1 cellular context compared by ENCODE assay signal in genomic region chr6:30884521-30885480, GRCh38.
TF ChIP-seq lines count a peak whose summit lies in the region.

No MANE protein-coding gene starts in this region.

TF ChIP-seq in K562, 482 proteins besides CTCF, POLR2A, EP300 and RAD21 (continued from another document):
- 0 out of 4 replicates have a peak, but pooled peaks of 1 of the 2 experiments have one; percentile 13 for TF ChIP-seq MNT (conservative IDR thresholded peaks at IDR 0.05)
- no peak for TF ChIP-seq ZNF449 (CRISPR knock-in tag; IDR thresholded peaks at IDR 0.05)
- TF ChIP-seq TCF3 (CRISPR knock-in tag; IDR thresholded peaks at IDR 0.05): no peak
- TF ChIP-seq TAF9B (IDR thresholded peaks at IDR 0.05; ENCODE audit: partially characterized antibody): no peak
- no peak for TF ChIP-seq ZNF24 (IDR thresholded peaks at IDR 0.05)
- TF ChIP-seq SNIP1 (IDR thresholded peaks at IDR 0.05; ENCODE audit: low read depth): no peak
- no peak for TF ChIP-seq L3MBTL2 (IDR thresholded peaks at IDR 0.05)
- no peak for TF ChIP-seq ZNF79 (CRISPR knock-in tag; IDR thresholded peaks at IDR 0.05; ENCODE audit: low read depth)
- 0 out of 2 replicates have a peak, but pooled peaks have one; percentile 13 for TF ChIP-seq FOSL1 (tag; conservative IDR thresholded peaks at IDR 0.05)
- TF ChIP-seq ZNF77 (CRISPR knock-in tag; IDR thresholded peaks at IDR 0.05): no peak
- no peak for TF ChIP-seq RBM17 (IDR thresholded peaks at IDR 0.05; ENCODE audit: borderline replicate concordance, low read depth, low read length)
- TF ChIP-seq NFE2 (IDR thresholded peaks at IDR 0.05; ENCODE audit: low read depth): no peak
- TF ChIP-seq BRCA1 (IDR thresholded peaks at IDR 0.05): no peak
- TF ChIP-seq BRCA1 (CRISPR knock-in tag; IDR thresholded peaks at IDR 0.05): no peak
- no peak for TF ChIP-seq EHMT2 (IDR thresholded peaks at IDR 0.05)
- no peak for TF ChIP-seq MLLT1 (IDR thresholded peaks at IDR 0.05)
- no peak for TF ChIP-seq ZKSCAN8 (CRISPR knock-in tag; IDR thresholded peaks at IDR 0.05)
- TF ChIP-seq SRSF9 (IDR thresholded peaks at IDR 0.05; ENCODE audit: borderline replicate concordance, low read depth, low read length): no peak
- TF ChIP-seq VEZF1 (CRISPR knock-in tag; IDR thresholded peaks at IDR 0.05): peak; percentile 58
- no peak for TF ChIP-seq RREB1 (CRISPR knock-in tag; IDR thresholded peaks at IDR 0.05)
- TF ChIP-seq SP1 (CRISPR knock-in tag; IDR thresholded peaks at IDR 0.05): 0 out of 2 replicates have a peak, but pooled peaks have one; percentile 38
- TF ChIP-seq CBFA2T3 (IDR thresholded peaks at IDR 0.05): no peak
- peak; percentile 61; the same call in 1 of the 2 replicates for TF ChIP-seq ZFP91 (CRISPR knock-in tag; IDR thresholded peaks at IDR 0.05)
- no peak for TF ChIP-seq ASH1L (IDR thresholded peaks at IDR 0.05; ENCODE audit: borderline replicate concordance, low read depth, partially characterized antibody)
- no peak for TF ChIP-seq JUNB (CRISPR knock-in tag; conservative IDR thresholded peaks at IDR 0.05)
- no peak; the same call in 1 of the 2 replicates for TF ChIP-seq ZC3H4 (CRISPR knock-in tag; IDR thresholded peaks at IDR 0.05; ENCODE audit: borderline replicate concordance)
- TF ChIP-seq CREB3 (tag; conservative IDR thresholded peaks at IDR 0.05; ENCODE audit: low read depth): no peak
- no peak for TF ChIP-seq NUFIP1 (IDR thresholded peaks at IDR 0.05; ENCODE audit: partially characterized antibody)
